1 cellular context compared by ENCODE assay signal in the genomic region with DNA sequence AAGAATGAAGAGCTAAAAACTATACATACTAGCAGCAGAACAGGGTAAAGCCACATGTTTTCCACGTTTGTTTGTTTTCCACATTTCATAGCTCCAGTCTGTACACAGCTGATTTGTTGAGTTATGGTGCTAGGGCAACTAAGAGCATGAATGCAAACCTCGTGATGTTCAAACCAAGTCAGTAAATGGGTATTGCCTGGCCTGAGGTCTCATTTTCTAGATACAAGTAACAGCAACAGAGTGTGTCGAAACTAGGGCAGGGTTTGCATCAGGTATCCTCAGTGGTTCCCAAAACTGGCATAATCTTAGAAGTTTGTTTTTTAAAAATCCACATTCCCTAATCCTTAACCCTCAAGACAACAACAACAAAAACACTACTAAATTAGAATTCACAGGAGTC.
TF ChIP-seq lines count a peak whose summit lies in the region.

No MANE protein-coding gene starts in this region.

TF ChIP-seq in K562, 482 proteins besides CTCF, POLR2A, EP300 and RAD21 (continued from another document):
- TF ChIP-seq, protein P1, sequence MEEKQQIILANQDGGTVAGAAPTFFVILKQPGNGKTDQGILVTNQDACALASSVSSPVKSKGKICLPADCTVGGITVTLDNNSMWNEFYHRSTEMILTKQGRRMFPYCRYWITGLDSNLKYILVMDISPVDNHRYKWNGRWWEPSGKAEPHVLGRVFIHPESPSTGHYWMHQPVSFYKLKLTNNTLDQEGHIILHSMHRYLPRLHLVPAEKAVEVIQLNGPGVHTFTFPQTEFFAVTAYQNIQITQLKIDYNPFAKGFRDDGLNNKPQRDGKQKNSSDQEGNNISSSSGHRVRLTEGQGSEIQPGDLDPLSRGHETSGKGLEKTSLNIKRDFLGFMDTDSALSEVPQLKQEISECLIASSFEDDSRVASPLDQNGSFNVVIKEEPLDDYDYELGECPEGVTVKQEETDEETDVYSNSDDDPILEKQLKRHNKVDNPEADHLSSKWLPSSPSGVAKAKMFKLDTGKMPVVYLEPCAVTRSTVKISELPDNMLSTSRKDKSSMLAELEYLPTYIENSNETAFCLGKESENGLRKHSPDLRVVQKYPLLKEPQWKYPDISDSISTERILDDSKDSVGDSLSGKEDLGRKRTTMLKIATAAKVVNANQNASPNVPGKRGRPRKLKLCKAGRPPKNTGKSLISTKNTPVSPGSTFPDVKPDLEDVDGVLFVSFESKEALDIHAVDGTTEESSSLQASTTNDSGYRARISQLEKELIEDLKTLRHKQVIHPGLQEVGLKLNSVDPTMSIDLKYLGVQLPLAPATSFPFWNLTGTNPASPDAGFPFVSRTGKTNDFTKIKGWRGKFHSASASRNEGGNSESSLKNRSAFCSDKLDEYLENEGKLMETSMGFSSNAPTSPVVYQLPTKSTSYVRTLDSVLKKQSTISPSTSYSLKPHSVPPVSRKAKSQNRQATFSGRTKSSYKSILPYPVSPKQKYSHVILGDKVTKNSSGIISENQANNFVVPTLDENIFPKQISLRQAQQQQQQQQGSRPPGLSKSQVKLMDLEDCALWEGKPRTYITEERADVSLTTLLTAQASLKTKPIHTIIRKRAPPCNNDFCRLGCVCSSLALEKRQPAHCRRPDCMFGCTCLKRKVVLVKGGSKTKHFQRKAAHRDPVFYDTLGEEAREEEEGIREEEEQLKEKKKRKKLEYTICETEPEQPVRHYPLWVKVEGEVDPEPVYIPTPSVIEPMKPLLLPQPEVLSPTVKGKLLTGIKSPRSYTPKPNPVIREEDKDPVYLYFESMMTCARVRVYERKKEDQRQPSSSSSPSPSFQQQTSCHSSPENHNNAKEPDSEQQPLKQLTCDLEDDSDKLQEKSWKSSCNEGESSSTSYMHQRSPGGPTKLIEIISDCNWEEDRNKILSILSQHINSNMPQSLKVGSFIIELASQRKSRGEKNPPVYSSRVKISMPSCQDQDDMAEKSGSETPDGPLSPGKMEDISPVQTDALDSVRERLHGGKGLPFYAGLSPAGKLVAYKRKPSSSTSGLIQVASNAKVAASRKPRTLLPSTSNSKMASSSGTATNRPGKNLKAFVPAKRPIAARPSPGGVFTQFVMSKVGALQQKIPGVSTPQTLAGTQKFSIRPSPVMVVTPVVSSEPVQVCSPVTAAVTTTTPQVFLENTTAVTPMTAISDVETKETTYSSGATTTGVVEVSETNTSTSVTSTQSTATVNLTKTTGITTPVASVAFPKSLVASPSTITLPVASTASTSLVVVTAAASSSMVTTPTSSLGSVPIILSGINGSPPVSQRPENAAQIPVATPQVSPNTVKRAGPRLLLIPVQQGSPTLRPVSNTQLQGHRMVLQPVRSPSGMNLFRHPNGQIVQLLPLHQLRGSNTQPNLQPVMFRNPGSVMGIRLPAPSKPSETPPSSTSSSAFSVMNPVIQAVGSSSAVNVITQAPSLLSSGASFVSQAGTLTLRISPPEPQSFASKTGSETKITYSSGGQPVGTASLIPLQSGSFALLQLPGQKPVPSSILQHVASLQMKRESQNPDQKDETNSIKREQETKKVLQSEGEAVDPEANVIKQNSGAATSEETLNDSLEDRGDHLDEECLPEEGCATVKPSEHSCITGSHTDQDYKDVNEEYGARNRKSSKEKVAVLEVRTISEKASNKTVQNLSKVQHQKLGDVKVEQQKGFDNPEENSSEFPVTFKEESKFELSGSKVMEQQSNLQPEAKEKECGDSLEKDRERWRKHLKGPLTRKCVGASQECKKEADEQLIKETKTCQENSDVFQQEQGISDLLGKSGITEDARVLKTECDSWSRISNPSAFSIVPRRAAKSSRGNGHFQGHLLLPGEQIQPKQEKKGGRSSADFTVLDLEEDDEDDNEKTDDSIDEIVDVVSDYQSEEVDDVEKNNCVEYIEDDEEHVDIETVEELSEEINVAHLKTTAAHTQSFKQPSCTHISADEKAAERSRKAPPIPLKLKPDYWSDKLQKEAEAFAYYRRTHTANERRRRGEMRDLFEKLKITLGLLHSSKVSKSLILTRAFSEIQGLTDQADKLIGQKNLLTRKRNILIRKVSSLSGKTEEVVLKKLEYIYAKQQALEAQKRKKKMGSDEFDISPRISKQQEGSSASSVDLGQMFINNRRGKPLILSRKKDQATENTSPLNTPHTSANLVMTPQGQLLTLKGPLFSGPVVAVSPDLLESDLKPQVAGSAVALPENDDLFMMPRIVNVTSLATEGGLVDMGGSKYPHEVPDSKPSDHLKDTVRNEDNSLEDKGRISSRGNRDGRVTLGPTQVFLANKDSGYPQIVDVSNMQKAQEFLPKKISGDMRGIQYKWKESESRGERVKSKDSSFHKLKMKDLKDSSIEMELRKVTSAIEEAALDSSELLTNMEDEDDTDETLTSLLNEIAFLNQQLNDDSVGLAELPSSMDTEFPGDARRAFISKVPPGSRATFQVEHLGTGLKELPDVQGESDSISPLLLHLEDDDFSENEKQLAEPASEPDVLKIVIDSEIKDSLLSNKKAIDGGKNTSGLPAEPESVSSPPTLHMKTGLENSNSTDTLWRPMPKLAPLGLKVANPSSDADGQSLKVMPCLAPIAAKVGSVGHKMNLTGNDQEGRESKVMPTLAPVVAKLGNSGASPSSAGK (IDR thresholded peaks at IDR 0.05): peak; percentile 11; the same call in 1 of the 2 replicates
- TF ChIP-seq CEBPG (CRISPR knock-in tag; IDR thresholded peaks at IDR 0.05) (no peak), CEBPG (tag; conservative IDR thresholded peaks at IDR 0.05 in 1 of 2, IDR thresholded peaks at IDR 0.05 in 1 of 2) (0 out of 4 replicates have a peak, but pooled peaks of 1 of the 2 experiments have one; percentile 8), POLR2AphosphoS2 (IDR thresholded peaks at IDR 0.05; ENCODE audit: low read length) (no peak), ZNF121 (CRISPR knock-in tag; conservative IDR thresholded peaks at IDR 0.05) (no peak), E2F3 (CRISPR knock-in tag; IDR thresholded peaks at IDR 0.05) (no peak)
